ENCODE assay signal across 10 cellular contexts in the genomic region with DNA sequence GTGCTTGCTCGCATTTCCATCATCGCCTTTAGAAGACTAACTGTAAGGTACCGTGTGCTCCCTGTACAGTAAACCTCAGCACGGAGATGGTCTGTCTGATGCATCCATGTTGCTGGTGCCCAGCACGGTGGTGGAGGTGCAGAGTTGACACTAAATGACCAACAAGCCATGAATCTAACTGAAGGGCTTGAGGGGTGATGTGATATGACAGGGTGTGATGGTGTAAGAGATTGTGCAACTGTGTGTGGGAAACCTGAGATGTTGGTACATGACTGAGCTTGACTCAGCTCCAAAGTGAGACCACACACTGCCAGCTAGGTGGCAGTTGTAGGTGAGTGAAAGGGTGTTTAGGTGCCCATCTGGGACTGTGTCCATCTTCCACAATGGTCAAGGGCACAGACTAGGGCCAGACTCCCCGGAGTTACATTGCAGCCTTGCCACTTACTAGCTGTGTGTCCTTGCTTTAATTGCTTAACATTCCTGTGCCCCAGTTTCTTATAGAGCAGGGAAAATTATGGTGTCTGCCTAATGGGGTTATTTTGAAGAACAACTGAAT. TPM values are rescaled to one million over a fixed set of nuclear protein-coding genes. Genes with fewer than 3 reads are reported as not detected.
A peak's percentile ranks its signal among the peaks of the same experiment; 100 is the strongest.
DNase-seq lines count a peak whose midpoint lies in the region; ATAC-seq and TF ChIP-seq lines count a peak whose summit lies in the region.
"Had no signal": no experiment of that assay in that cellular context is flagged by ENCODE, and none has a peak within 500 bp of the region (broad histone marks: within the 10 kb centered on the region; RNA-seq: fewer than 3 reads in every experiment).

No MANE protein-coding gene starts in this region.

- H3K9me2 ChIP-seq in MM.1S (replicated peaks; ENCODE audit: insufficient read depth, low read length) = no peaks in the 10 kb centered on the region

- H3K36me3 Mint-ChIP-seq in activated naive CD8-positive, alpha-beta T cell treated with anti-CD3 and anti-CD28 coated beads for 36 hours = peaks cover 66% of the 10 kb centered on the region
- peaks cover 47% of the 10 kb centered on the region for H3K36me3 Mint-ChIP-seq in mesothelial cell of epicardium

- H3K4me3 ChIP-seq in ACC112 (ENCODE audit: low read depth, low read length) (peak overlapping the region; percentile 21; the same call in 1 of the 2 replicates), MM.1S (ENCODE audit: low read length) (no peak overlapping the region)
- H3K4me3 ChIP-seq: ascending aorta had no signal

- H3K79me2 ChIP-seq in ACC112 (ENCODE audit: control insufficient read depth, insufficient read depth, low read length, unreplicated experiment) (peaks cover 71% of the 10 kb centered on the region), MM.1S (ENCODE audit: low read length) (peaks cover 76% of the 10 kb centered on the region)

- H3K27ac ChIP-seq in ACC112 (ENCODE audit: low read depth, low read length) (peak overlapping the region; percentile 99), MM.1S (ENCODE audit: low read length) (no peak overlapping the region)

- H3K9ac ChIP-seq in MM.1S (ENCODE audit: low read length) = no peak overlapping the region

- ATAC-seq in HG02870 (IDR thresholded peaks at IDR 0.05; ENCODE audit: unreplicated experiment) = no peak

- peak overlapping the region; percentile 18 for H3K4me3 Mint-ChIP-seq in activated naive CD8-positive, alpha-beta T cell treated with anti-CD3 and anti-CD28 coated beads for 36 hours
- no peak overlapping the region for H3K4me3 Mint-ChIP-seq in mesothelial cell of epicardium

- H3K4me2 ChIP-seq in MM.1S (ENCODE audit: low read depth, low read length) = no peak overlapping the region

- no peaks in the 10 kb centered on the region for H3K27me3 Mint-ChIP-seq in activated naive CD8-positive, alpha-beta T cell treated with anti-CD3 and anti-CD28 coated beads for 36 hours
- no peaks in the 10 kb centered on the region for H3K27me3 Mint-ChIP-seq in mesothelial cell of epicardium (ENCODE audit: low read depth)

- 0 out of 2 replicates have a peak, but pooled peaks cover 5% of the 10 kb centered on the region for H3F3A ChIP-seq in MM.1S (ENCODE audit: insufficient read depth, low read length)

- H2AFZ ChIP-seq in ACC112 (ENCODE audit: low read length, unreplicated experiment) (no peak overlapping the region), MM.1S (ENCODE audit: low read length) (no peak overlapping the region)

- H3K9me3 ChIP-seq in MM.1S (replicated peaks; ENCODE audit: insufficient read depth, low read length) = no peaks in the 10 kb centered on the region
- H3K9me3 ChIP-seq: ascending aorta had no signal

- no peaks in the 10 kb centered on the region for H3K9me3 Mint-ChIP-seq in activated naive CD8-positive, alpha-beta T cell treated with anti-CD3 and anti-CD28 coated beads for 36 hours
- no peaks in the 10 kb centered on the region for H3K9me3 Mint-ChIP-seq in mesothelial cell of epicardium

- peak overlapping the region; percentile 51 for H3K27ac Mint-ChIP-seq in activated naive CD8-positive, alpha-beta T cell treated with anti-CD3 and anti-CD28 coated beads for 36 hours
- peak overlapping the region; percentile 90 for H3K27ac Mint-ChIP-seq in mesothelial cell of epicardium

- peaks cover 77% of the 10 kb centered on the region for H3K4me1 ChIP-seq in ACC112 (ENCODE audit: control insufficient read depth, insufficient read depth, low read length, unreplicated experiment)
- peaks cover 34% of the 10 kb centered on the region for H3K4me1 ChIP-seq in MM.1S (ENCODE audit: low read length)

- TF ChIP-seq CTCF in mesothelial cell of epicardium (IDR thresholded peaks at IDR 0.05; ENCODE audit: unreplicated experiment) (no peak), MM.1S (IDR thresholded peaks at IDR 0.05; ENCODE audit: low read length) (no peak)

- DNase-seq in HT-29 (ENCODE audit: low spot score) = peak; percentile 52
- no peak for DNase-seq in activated naive CD8-positive, alpha-beta T cell treated with anti-CD3 and anti-CD28 coated beads for 36 hours
- DNase-seq in mesothelial cell of epicardium (ENCODE audit: low spot score in 2 of 2, unreplicated experiment in 2 of 2) = no peak
- no peak for DNase-seq in hippocampal formation (lab: John Stamatoyannopoulos, UW)
- no peak for DNase-seq in stimulated activated CD4-positive, alpha-beta T cell treated with anti-CD3 and anti-CD28 coated beads, Interleukin-4, amount 100 ng/mL, for 4 hours
- no peak for DNase-seq in MM.1S
- DNase-seq: KBM-7 had no signal

- H3K36me3 ChIP-seq in ACC112 (ENCODE audit: insufficient read depth, low read length) (peaks cover 15% of the 10 kb centered on the region), MM.1S (replicated peaks; ENCODE audit: insufficient read depth, low read length) (0 out of 2 replicates have a peak, but pooled peaks cover 2% of the 10 kb centered on the region)

- no peaks in the 10 kb centered on the region for H4K20me1 ChIP-seq in MM.1S (ENCODE audit: insufficient read depth, low read length)

- peaks cover 88% of the 10 kb centered on the region for H3K4me1 Mint-ChIP-seq in activated naive CD8-positive, alpha-beta T cell treated with anti-CD3 and anti-CD28 coated beads for 36 hours
- peaks cover 91% of the 10 kb centered on the region for H3K4me1 Mint-ChIP-seq in mesothelial cell of epicardium

- H3K27me3 ChIP-seq in ACC112 (ENCODE audit: insufficient read depth, low read length) (no peaks in the 10 kb centered on the region), MM.1S (replicated peaks; ENCODE audit: insufficient read depth, low read length) (no peaks in the 10 kb centered on the region)
- H3K27me3 ChIP-seq: ascending aorta had no signal

RNA-seq across cellular contexts. Expression of gene SLC2A1, which starts 21.4 kb away (rescaled TPM):
- total RNA-seq in HT-29 (2014; rRNA removed; shearing (Covaris generic)) = 916 and 965 TPM in 2 replicates
- 100 to 1,000 TPM; 105 to 114 TPM for total RNA-seq in activated naive CD8-positive, alpha-beta T cell treated with anti-CD3 and anti-CD28 coated beads for 36 hours
- 786 to 841 TPM (median 827 TPM) in 3 replicates for total RNA-seq in mesothelial cell of epicardium
